Comparison of ENCODE assay signal across 8 cellular contexts in the genomic region with DNA sequence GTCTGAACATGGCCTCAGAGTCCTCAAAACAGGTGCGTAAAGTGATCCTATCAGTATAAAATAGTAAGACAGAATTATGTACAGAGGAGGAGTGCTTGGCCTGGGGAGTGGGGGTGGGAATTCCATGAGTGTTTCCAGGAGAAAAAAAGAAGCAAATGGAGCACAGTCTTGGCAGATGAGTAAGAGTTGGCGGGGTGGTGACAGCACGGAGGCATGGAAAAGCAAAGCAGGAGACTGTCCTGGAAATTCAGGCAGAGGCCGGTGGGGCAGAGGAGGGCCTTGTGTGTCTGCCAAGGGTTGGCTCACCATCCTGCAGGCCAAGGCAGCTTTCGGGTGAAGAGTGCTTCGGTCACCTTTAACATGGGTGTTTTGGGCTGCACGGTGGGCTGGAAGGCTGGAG.
DNase-seq lines count a peak whose midpoint lies in the region; ATAC-seq and TF ChIP-seq lines count a peak whose summit lies in the region.

No MANE protein-coding gene starts in this region.

- H3K9ac ChIP-seq in skeletal muscle satellite cell (ENCODE audit: low read depth, low read length), result peak overlapping the region; percentile 77

- H3K27me3 ChIP-seq in breast epithelium (no peaks in the 10 kb centered on the region), skeletal muscle satellite cell (ENCODE audit: control insufficient read depth, insufficient read depth, low read length) (no peaks in the 10 kb centered on the region)

- H3K9me3 ChIP-seq in breast epithelium (no peaks in the 10 kb centered on the region), skeletal muscle satellite cell (replicated peaks; ENCODE audit: low read length) (no peaks in the 10 kb centered on the region)

- TF ChIP-seq POLR2A in breast epithelium (IDR thresholded peaks at IDR 0.05) (no peak), GM18505 (IDR thresholded peaks at IDR 0.05; ENCODE audit: borderline replicate concordance, extremely low read depth, insufficient read depth, insufficient read length) (no peak)

- peak overlapping the region; percentile 47 for H3K4me2 ChIP-seq in skeletal muscle satellite cell (ENCODE audit: low read length)

- TF ChIP-seq CTCF in breast epithelium (IDR thresholded peaks at IDR 0.05), result no peak

- no peaks in the 10 kb centered on the region for H3K4me1 ChIP-seq in breast epithelium
- H3K4me1 ChIP-seq in skeletal muscle satellite cell (ENCODE audit: control insufficient read depth, insufficient read depth, low read length), result peaks cover 48% of the 10 kb centered on the region

- no peak overlapping the region for H3K4me3 ChIP-seq in breast epithelium
- peak overlapping the region; percentile 26 for H3K4me3 ChIP-seq in skeletal muscle satellite cell (ENCODE audit: low read length)

- H3K36me3 ChIP-seq in breast epithelium, result no peaks in the 10 kb centered on the region
- H3K36me3 ChIP-seq in skeletal muscle satellite cell (ENCODE audit: insufficient read depth, low read length), result no peaks in the 10 kb centered on the region

- H3K27ac ChIP-seq in breast epithelium, result peak overlapping the region; percentile 80 to 85

- intact Hi-C loops in breast epithelium (cut with DNase I; ENCODE audit: low total_unique reads), result no loop called here

- peak; percentile 84 for DNase-seq in GM04503 (ENCODE audit: low read depth)
- DNase-seq in breast epithelium (ENCODE audit: low spot score in 2 of 2), result peak in 1 of 2 donors; percentile 22
- peak; percentile 74 for DNase-seq in hepatic stellate cell (ENCODE audit: low spot score)
- no peak for DNase-seq in GM19240 (ENCODE audit: insufficient read length, low spot score)

- ATAC-seq in HG03025 (IDR thresholded peaks at IDR 0.05; ENCODE audit: low FRiP score, unreplicated experiment) (no peak), GM18505 (IDR thresholded peaks at IDR 0.05; ENCODE audit: unreplicated experiment) (no peak), GM21723 (IDR thresholded peaks at IDR 0.05; ENCODE audit: unreplicated experiment) (no peak)
